8 cellular contexts compared by ENCODE assay signal in genomic region chr6:89122625-89123024, GRCh38. TPM values are rescaled to one million over a fixed set of nuclear protein-coding genes. Genes with fewer than 3 reads are reported as not detected.
DNase-seq lines count a peak whose midpoint lies in the region; ATAC-seq lines count a peak whose summit lies in the region.

No MANE protein-coding gene starts in this region.

- H3K27me3 Mint-ChIP-seq in stimulated activated naive CD8-positive, alpha-beta T cell treated with anti-CD3 and anti-CD28 coated beads, Interleukin-15, amount 100 ng/mL, for 72 hours: no peaks in the 10 kb centered on the region

- peak; percentile 67 for ATAC-seq in stimulated activated naive CD8-positive, alpha-beta T cell treated with anti-CD3 and anti-CD28 coated beads, Interleukin-15, amount 100 ng/mL, for 72 hours
- ATAC-seq in stimulated activated naive CD8-positive, alpha-beta T cell treated with anti-CD3 and anti-CD28 coated beads, Interleukin-15, Interleukin-2, amounts not matched to agents 100 U/mL and 50 U/mL, for 24 hours: no peak
- ATAC-seq in HG03565 (IDR thresholded peaks at IDR 0.05; ENCODE audit: unreplicated experiment): peak; percentile 57
- ATAC-seq in esophagus mucosa: peak; percentile 58

- peaks cover 3 to 7% of the 10 kb centered on the region in 2 donors for H3K9me3 Mint-ChIP-seq in stimulated activated naive CD8-positive, alpha-beta T cell treated with anti-CD3 and anti-CD28 coated beads, Interleukin-15, amount 100 ng/mL, for 72 hours

- DNase-seq in stimulated activated naive CD8-positive, alpha-beta T cell treated with anti-CD3 and anti-CD28 coated beads, Interleukin-15, amount 100 ng/mL, for 72 hours: no peak
- DNase-seq in stimulated activated naive CD8-positive, alpha-beta T cell treated with anti-CD3 and anti-CD28 coated beads, Interleukin-15, Interleukin-2, amounts not matched to agents 100 U/mL and 50 U/mL, for 24 hours: no peak
- peak; percentile 23 for DNase-seq in RPMI7951 (ENCODE audit: low read depth)
- peak; percentile 68 for DNase-seq in pons (ENCODE audit: low spot score)
- DNase-seq in NCI-H1930 (lab: John Stamatoyannopoulos, UW): no peak
- no peak for DNase-seq in activated CD4-positive, alpha-beta T cell treated with anti-CD3 and anti-CD28 coated beads for 48 hours

- no peak overlapping the region for H3K4me3 Mint-ChIP-seq in stimulated activated naive CD8-positive, alpha-beta T cell treated with anti-CD3 and anti-CD28 coated beads, Interleukin-15, amount 100 ng/mL, for 72 hours

- H3K27ac Mint-ChIP-seq in stimulated activated naive CD8-positive, alpha-beta T cell treated with anti-CD3 and anti-CD28 coated beads, Interleukin-15, amount 100 ng/mL, for 72 hours: no peak overlapping the region

- H3K4me1 Mint-ChIP-seq in stimulated activated naive CD8-positive, alpha-beta T cell treated with anti-CD3 and anti-CD28 coated beads, Interleukin-15, amount 100 ng/mL, for 72 hours: no peaks in the 10 kb centered on the region

RNA-seq across cellular contexts. Expression of gene SRSF12, which starts 4.8 kb away (rescaled TPM):
- not detected in 2 replicates for total RNA-seq in RPMI7951 (2014; rRNA removed; shearing (Covaris generic))
- total RNA-seq in esophagus mucosa: 0.44 TPM

RNA-seq across cellular contexts. Expression of gene PM20D2, which starts 23.2 kb away (rescaled TPM):
- 8.1 and 8.7 TPM in 2 replicates for total RNA-seq in RPMI7951 (2014; rRNA removed; shearing (Covaris generic))
- 5.5 TPM for total RNA-seq in esophagus mucosa

RNA-seq across cellular contexts. Expression of gene PNRC1, which starts 42.1 kb away (rescaled TPM):
- 36.4 and 46.5 TPM in 2 replicates for total RNA-seq in RPMI7951 (2014; rRNA removed; shearing (Covaris generic))
- 66.7 TPM for total RNA-seq in esophagus mucosa

Comparison
In these comparisons a context has a peak if more than half of its experiments do, and no peak if none do; other contexts are left out.
1. DNase-seq: peak in RPMI7951 (single experiment) and pons (single experiment); none in stimulated activated naive CD8-positive, alpha-beta T cell treated with anti-CD3 and anti-CD28 coated beads, Interleukin-15, amount 100 ng/mL, for 72 hours (0 of 2), stimulated activated naive CD8-positive, alpha-beta T cell treated with anti-CD3 and anti-CD28 coated beads, Interleukin-15, Interleukin-2, amounts not matched to agents 100 U/mL and 50 U/mL, for 24 hours (single experiment), NCI-H1930 (0 of 2) and activated CD4-positive, alpha-beta T cell treated with anti-CD3 and anti-CD28 coated beads for 48 hours (single experiment).